12 cellular contexts compared by ENCODE assay signal in genomic region chr1:230170153-230170547, GRCh38.
DNase-seq lines count a peak whose midpoint lies in the region; ATAC-seq and TF ChIP-seq lines count a peak whose summit lies in the region.
"Had no signal": no experiment of that assay in that cellular context is flagged by ENCODE, and none has a peak within 500 bp of the region (broad histone marks: within the 10 kb centered on the region; RNA-seq: fewer than 3 reads in every experiment).

No MANE protein-coding gene starts in this region.

- peaks cover 5% of the 10 kb centered on the region for H3K36me3 Mint-ChIP-seq in activated CD4-positive, alpha-beta T cell treated with anti-CD3 and anti-CD28 coated beads for 36 hours (ENCODE audit: low read depth)
- H3K36me3 Mint-ChIP-seq in chondrocyte (ENCODE audit: low read depth) = peaks cover 2% of the 10 kb centered on the region
- H3K36me3 Mint-ChIP-seq in stimulated activated naive B cell treated with anti-CD40 and anti-IgM and Interleukin-4, amounts not matched to agents 10 μg/mL and 1 μg/mL and 100 μg/mL, for 72 hours = peaks cover 10 to 16% of the 10 kb centered on the region in 2 donors

- no peak for TF ChIP-seq CTCF in chondrocyte (IDR thresholded peaks at IDR 0.05)
- TF ChIP-seq CTCF in RWPE1 (conservative IDR thresholded peaks at IDR 0.05; ENCODE audit: low read depth) = no peak

- H3K4me1 Mint-ChIP-seq in activated CD4-positive, alpha-beta T cell treated with anti-CD3 and anti-CD28 coated beads for 36 hours = peaks cover 55% of the 10 kb centered on the region
- peaks cover 83% of the 10 kb centered on the region for H3K4me1 Mint-ChIP-seq in chondrocyte (ENCODE audit: low read depth)
- peaks cover 60 to 78% of the 10 kb centered on the region in 2 donors for H3K4me1 Mint-ChIP-seq in stimulated activated naive B cell treated with anti-CD40 and anti-IgM and Interleukin-4, amounts not matched to agents 10 μg/mL and 1 μg/mL and 100 μg/mL, for 72 hours

- no peaks in the 10 kb centered on the region for H3K9me3 Mint-ChIP-seq in activated CD4-positive, alpha-beta T cell treated with anti-CD3 and anti-CD28 coated beads for 36 hours (ENCODE audit: low read depth)
- H3K9me3 Mint-ChIP-seq in chondrocyte (ENCODE audit: low read depth) = peaks cover 3% of the 10 kb centered on the region
- H3K9me3 Mint-ChIP-seq in stimulated activated naive B cell treated with anti-CD40 and anti-IgM and Interleukin-4, amounts not matched to agents 10 μg/mL and 1 μg/mL and 100 μg/mL, for 72 hours = no peaks in the 10 kb centered on the region

- POLR2A ChIA-PET in activated CD4-positive, alpha-beta T cell treated with anti-CD3 and anti-CD28 coated beads for 36 hours (lab: Charles Lee) = no interaction called here
- POLR2A ChIA-PET in RWPE1 (lab: Yijun Ruan, JAX; ENCODE audit: low non-redundant PET) = no interaction called here

- DNase-seq in activated CD4-positive, alpha-beta T cell treated with anti-CD3 and anti-CD28 coated beads for 36 hours = no peak
- no peak for DNase-seq in activated CD4-positive, alpha-beta T cell treated with anti-CD3 and anti-CD28 coated beads for 48 hours
- no peak for DNase-seq in chondrocyte (ENCODE audit: low spot score)
- no peak for DNase-seq in stimulated activated naive B cell treated with anti-CD40 and anti-IgM and Interleukin-4, amounts not matched to agents 10 μg/mL and 1 μg/mL and 100 μg/mL, for 72 hours
- no peak for DNase-seq in hippocampal formation (lab: John Stamatoyannopoulos, UW)
- no peak for DNase-seq in retina
- no peak for DNase-seq in RWPE1 (ENCODE audit: low spot score)
- DNase-seq: NCI-H2227 treated with DMSO at 0.1 percent for 48 hours had no signal

- H3K4me3 Mint-ChIP-seq in activated CD4-positive, alpha-beta T cell treated with anti-CD3 and anti-CD28 coated beads for 36 hours = no peak overlapping the region
- H3K4me3 Mint-ChIP-seq in chondrocyte (ENCODE audit: unreplicated experiment) = no peak overlapping the region
- H3K4me3 Mint-ChIP-seq in stimulated activated naive B cell treated with anti-CD40 and anti-IgM and Interleukin-4, amounts not matched to agents 10 μg/mL and 1 μg/mL and 100 μg/mL, for 72 hours = peak overlapping the region; percentile 17 to 22

- no peaks in the 10 kb centered on the region for H3K27me3 Mint-ChIP-seq in activated CD4-positive, alpha-beta T cell treated with anti-CD3 and anti-CD28 coated beads for 36 hours
- H3K27me3 Mint-ChIP-seq in chondrocyte (ENCODE audit: low read depth) = no peaks in the 10 kb centered on the region
- H3K27me3 Mint-ChIP-seq in stimulated activated naive B cell treated with anti-CD40 and anti-IgM and Interleukin-4, amounts not matched to agents 10 μg/mL and 1 μg/mL and 100 μg/mL, for 72 hours = no peaks in the 10 kb centered on the region

- intact Hi-C loops in activated CD4-positive, alpha-beta T cell treated with anti-CD3 and anti-CD28 coated beads for 36 hours (cut with DNase I, micrococcal nuclease) = no loop called here

- no peak overlapping the region for H3K27ac ChIP-seq in RWPE1
- H3K27ac ChIP-seq: breast epithelium, HL-60 had no signal

- CTCF ChIA-PET in activated CD4-positive, alpha-beta T cell treated with anti-CD3 and anti-CD28 coated beads for 36 hours (lab: Charles Lee) = interaction anchor here (1.3 kb wide), 1 partner anchor 509 kb away, joined by 4 read pairs; no protein-coding TSS in a partner anchor
- CTCF ChIA-PET in RWPE1 (lab: Yijun Ruan, JAX) = no interaction called here

- H3K27ac Mint-ChIP-seq in activated CD4-positive, alpha-beta T cell treated with anti-CD3 and anti-CD28 coated beads for 36 hours = peak overlapping the region; percentile 19
- H3K27ac Mint-ChIP-seq in chondrocyte (ENCODE audit: unreplicated experiment) = peak overlapping the region; percentile 96
- H3K27ac Mint-ChIP-seq in stimulated activated naive B cell treated with anti-CD40 and anti-IgM and Interleukin-4, amounts not matched to agents 10 μg/mL and 1 μg/mL and 100 μg/mL, for 72 hours = peak overlapping the region; percentile 83

- no peak for ATAC-seq in activated CD4-positive, alpha-beta T cell treated with anti-CD3 and anti-CD28 coated beads for 36 hours
- peak; percentile 48 for ATAC-seq in HG03045 (IDR thresholded peaks at IDR 0.05; ENCODE audit: unreplicated experiment)
- ATAC-seq in stimulated activated naive B cell treated with anti-CD40 and anti-IgM and Interleukin-4, amounts not matched to agents 10 μg/mL and 1 μg/mL and 100 μg/mL, for 72 hours (replicated peaks) = peak; percentile 82
- ATAC-seq: A549 had no signal

Comparison
In these comparisons a context has a peak if more than half of its experiments do, and no peak if none do; other contexts are left out.
1. H3K27ac Mint-ChIP-seq: peak in every context shown above with its lines; median percentile 96 in chondrocyte; 83 in stimulated activated naive B cell treated with anti-CD40 and anti-IgM and Interleukin-4, amounts not matched to agents 10 μg/mL and 1 μg/mL and 100 μg/mL, for 72 hours; 19 in activated CD4-positive, alpha-beta T cell treated with anti-CD3 and anti-CD28 coated beads for 36 hours.
2. H3K4me3 Mint-ChIP-seq: peak in stimulated activated naive B cell treated with anti-CD40 and anti-IgM and Interleukin-4, amounts not matched to agents 10 μg/mL and 1 μg/mL and 100 μg/mL, for 72 hours (2 of 2); none in activated CD4-positive, alpha-beta T cell treated with anti-CD3 and anti-CD28 coated beads for 36 hours (single experiment) and chondrocyte (single experiment).